8 cellular contexts compared by ENCODE assay signal in genomic region chr11:7688238-7688826, GRCh38. TPM values are rescaled to one million over a fixed set of nuclear protein-coding genes. Genes with fewer than 3 reads are reported as not detected.
DNase-seq lines count a peak whose midpoint lies in the region; ATAC-seq and TF ChIP-seq lines count a peak whose summit lies in the region.

No MANE protein-coding gene starts in this region.

- H3K4me1 ChIP-seq in esophagus muscularis mucosa: no peaks in the 10 kb centered on the region

- H3K27ac Mint-ChIP-seq in activated CD4-positive, alpha-beta T cell treated with anti-CD3 and anti-CD28 coated beads, Interleukin-2, amount 10 ng/mL, durations not matched to agents 7 days and 5 days: no peak overlapping the region

- CTCF ChIA-PET in activated CD4-positive, alpha-beta T cell treated with anti-CD3 and anti-CD28 coated beads, Interleukin-2, amount 10 ng/mL, durations not matched to agents 7 days and 5 days (lab: Charles Lee): interaction anchor here (1.0 to 1.6 kb wide), 2 partner anchors 10 to 12 kb away, joined by 3 read pairs; no protein-coding TSS in a partner anchor

- POLR2A ChIA-PET in activated CD4-positive, alpha-beta T cell treated with anti-CD3 and anti-CD28 coated beads, Interleukin-2, amount 10 ng/mL, durations not matched to agents 7 days and 5 days (lab: Charles Lee): no interaction called here

- no peaks in the 10 kb centered on the region for H3K36me3 Mint-ChIP-seq in activated CD4-positive, alpha-beta T cell treated with anti-CD3 and anti-CD28 coated beads, Interleukin-2, amount 10 ng/mL, durations not matched to agents 7 days and 5 days (ENCODE audit: low read depth)

- no peak overlapping the region for H3K4me3 Mint-ChIP-seq in activated CD4-positive, alpha-beta T cell treated with anti-CD3 and anti-CD28 coated beads, Interleukin-2, amount 10 ng/mL, durations not matched to agents 7 days and 5 days

- no peaks in the 10 kb centered on the region for H3K4me1 Mint-ChIP-seq in activated CD4-positive, alpha-beta T cell treated with anti-CD3 and anti-CD28 coated beads, Interleukin-2, amount 10 ng/mL, durations not matched to agents 7 days and 5 days

- H3K4me3 ChIP-seq in esophagus muscularis mucosa: no peak overlapping the region

- intact Hi-C loops in esophagus muscularis mucosa (cut with DNase I): no loop called here

- ATAC-seq in HG02678 (IDR thresholded peaks at IDR 0.05; ENCODE audit: unreplicated experiment) (peak; percentile 67), HG03432 (IDR thresholded peaks at IDR 0.05; ENCODE audit: unreplicated experiment) (no peak)

- peaks cover 0 to 17% (median 2%) of the 10 kb centered on the region in 4 donors for H3K27me3 ChIP-seq in esophagus muscularis mucosa

- no peak for TF ChIP-seq POLR2A in esophagus muscularis mucosa (IDR thresholded peaks at IDR 0.05; ENCODE audit: low read depth)

- H3K27ac ChIP-seq in esophagus muscularis mucosa (replicated peaks in 1 of 4): no peak overlapping the region

- H3K9me3 ChIP-seq in esophagus muscularis mucosa: no peaks in the 10 kb centered on the region

- no peaks in the 10 kb centered on the region for H3K36me3 ChIP-seq in esophagus muscularis mucosa

- peak; percentile 56 to 79 (median 62) for TF ChIP-seq CTCF in esophagus muscularis mucosa (IDR thresholded peaks at IDR 0.05)

- peak; percentile 26 for DNase-seq in activated CD4-positive, alpha-beta T cell treated with anti-CD3 and anti-CD28 coated beads, Interleukin-2, amount 10 ng/mL, durations not matched to agents 7 days and 5 days
- no peak for DNase-seq in activated CD4-positive, alpha-beta T cell treated with anti-CD3 and anti-CD28 coated beads, Interleukin-2, amount 50 U/mL, for 48 hours
- DNase-seq in OCI-M1 (lab: John Stamatoyannopoulos, UW): peak; percentile 37
- DNase-seq in esophagus muscularis mucosa (ENCODE audit: extremely low spot score): no peak
- DNase-seq in pons (ENCODE audit: low spot score): peak; percentile 55
- no peak for DNase-seq in NCI-H128 (lab: John Stamatoyannopoulos, UW; ENCODE audit: unreplicated experiment)

- 23% methylated on average over 4 of the region's 4 CpGs for WGBS in esophagus muscularis mucosa

- H3K9me3 Mint-ChIP-seq in activated CD4-positive, alpha-beta T cell treated with anti-CD3 and anti-CD28 coated beads, Interleukin-2, amount 10 ng/mL, durations not matched to agents 7 days and 5 days: no peaks in the 10 kb centered on the region

- TF ChIP-seq EP300 in esophagus muscularis mucosa (IDR thresholded peaks at IDR 0.05): no peak

- peaks cover 35% of the 10 kb centered on the region for H3K27me3 Mint-ChIP-seq in activated CD4-positive, alpha-beta T cell treated with anti-CD3 and anti-CD28 coated beads, Interleukin-2, amount 10 ng/mL, durations not matched to agents 7 days and 5 days

RNA-seq across cellular contexts. Expression of gene CYB5R2, which starts 15.0 kb away (rescaled TPM):
- under 1 TPM; 0.33 to 0.82 TPM for total RNA-seq in activated CD4-positive, alpha-beta T cell treated with anti-CD3 and anti-CD28 coated beads, Interleukin-2, amount 10 ng/mL, durations not matched to agents 7 days and 5 days
- 1 to 10 TPM; 2.2 to 4.2 (median 2.6) TPM for total RNA-seq in esophagus muscularis mucosa

RNA-seq across cellular contexts. Expression of gene OVCH2, which starts 17.9 kb away (rescaled TPM):
- total RNA-seq in activated CD4-positive, alpha-beta T cell treated with anti-CD3 and anti-CD28 coated beads, Interleukin-2, amount 10 ng/mL, durations not matched to agents 7 days and 5 days: not detected
- not detected for total RNA-seq in esophagus muscularis mucosa

Comparison
In these comparisons a context has a peak if more than half of its experiments do, and no peak if none do; other contexts are left out.
1. DNase-seq: peak in activated CD4-positive, alpha-beta T cell treated with anti-CD3 and anti-CD28 coated beads, Interleukin-2, amount 10 ng/mL, durations not matched to agents 7 days and 5 days (single experiment), OCI-M1 (single experiment) and pons (single experiment); none in activated CD4-positive, alpha-beta T cell treated with anti-CD3 and anti-CD28 coated beads, Interleukin-2, amount 50 U/mL, for 48 hours (0 of 2), esophagus muscularis mucosa (single experiment) and NCI-H128 (single experiment).